Comparison of ENCODE assay signal across 8 cellular contexts in genomic region chr3:48301020-48301813, GRCh38.
DNase-seq lines count a peak whose midpoint lies in the region; ATAC-seq and TF ChIP-seq lines count a peak whose summit lies in the region.

NME6 (minus strand) TSS chr3:48301367.

- POLR2A ChIA-PET in AG04449 (lab: Yijun Ruan, JAX), result no interaction called here

- no peaks in the 10 kb centered on the region for H3K9me3 Mint-ChIP-seq in central memory CD8-positive, alpha-beta T cell

- H3K4me1 Mint-ChIP-seq in central memory CD8-positive, alpha-beta T cell, result peaks cover 38% of the 10 kb centered on the region

- TF ChIP-seq CTCF in AG04449 (IDR thresholded peaks at IDR 0.05; ENCODE audit: insufficient read depth, low read length, missing control alignments), result no peak

- H3K36me3 Mint-ChIP-seq in central memory CD8-positive, alpha-beta T cell (ENCODE audit: insufficient read depth), result peaks cover 20% of the 10 kb centered on the region

- peak within 1 kb of the TSS; percentile 57 for H3K27ac Mint-ChIP-seq in central memory CD8-positive, alpha-beta T cell (ENCODE audit: low read depth)

- H3K4me3 Mint-ChIP-seq in central memory CD8-positive, alpha-beta T cell, result peak within 1 kb of the TSS; percentile 95

- CTCF ChIA-PET in AG04449 (lab: Yijun Ruan, JAX), result interaction anchor here (1.0 to 1.6 kb wide), 4 partner anchors 17 to 135 kb away, joined by 3 to 10 read pairs (median 4); no protein-coding TSS in a partner anchor

- ATAC-seq in GM19023 (IDR thresholded peaks at IDR 0.05; ENCODE audit: unreplicated experiment), result peak; percentile 75
- peak; percentile 77 for ATAC-seq in HG03354 (IDR thresholded peaks at IDR 0.05; ENCODE audit: poor library complexity, severe bottlenecking, unreplicated experiment)
- peak; percentile 89 to 91 for ATAC-seq in activated CD4-positive, CD25-positive, alpha-beta regulatory T cell treated with anti-CD3 and anti-CD28 coated beads, Interleukin-2, amount 50 U/mL, for 24 hours
- ATAC-seq in central memory CD8-positive, alpha-beta T cell (replicated peaks; ENCODE audit: extremely low read depth, poor library complexity, severe bottlenecking), result peak; percentile 79

- DNase-seq in AG04449 (ENCODE audit: low read depth, low spot score) (peak; percentile 45), NCI-H446 treated with DMSO at 0.1 percent for 48 hours (lab: John Stamatoyannopoulos, UW) (peak; percentile 57), islet precursor cell (peak; percentile 96)
- peak; percentile 82 to 84 for DNase-seq in central memory CD8-positive, alpha-beta T cell (ENCODE audit: low spot score in 2 of 2)
- DNase-seq in stimulated activated CD4-positive, alpha-beta T cell treated with anti-CD3 and anti-CD28 coated beads, Interleukin-12 subunit alpha, Interleukin-12 subunit beta, amount 100 ng/mL, for 4 hours, result peak; percentile 95

- no peaks in the 10 kb centered on the region for H3K27me3 Mint-ChIP-seq in central memory CD8-positive, alpha-beta T cell

- peak within 1 kb of the TSS; percentile 85 for H3K4me3 ChIP-seq in AG04449 (ENCODE audit: low read depth, low read length)

Comparison
In these comparisons a context has a peak if more than half of its experiments do, and no peak if none do; other contexts are left out.
1. Peak in every context shown above with its lines: DNase-seq, ATAC-seq and H3K4me3 ChIP-seq.
2. DNase-seq: peak in every context shown above with its lines; median percentile 96 in islet precursor cell; 95 in stimulated activated CD4-positive, alpha-beta T cell treated with anti-CD3 and anti-CD28 coated beads, Interleukin-12 subunit alpha, Interleukin-12 subunit beta, amount 100 ng/mL, for 4 hours; 83 in central memory CD8-positive, alpha-beta T cell; 57 in NCI-H446 treated with DMSO at 0.1 percent for 48 hours; 45 in AG04449.